1 cellular context compared by ENCODE assay signal in the genomic region with DNA sequence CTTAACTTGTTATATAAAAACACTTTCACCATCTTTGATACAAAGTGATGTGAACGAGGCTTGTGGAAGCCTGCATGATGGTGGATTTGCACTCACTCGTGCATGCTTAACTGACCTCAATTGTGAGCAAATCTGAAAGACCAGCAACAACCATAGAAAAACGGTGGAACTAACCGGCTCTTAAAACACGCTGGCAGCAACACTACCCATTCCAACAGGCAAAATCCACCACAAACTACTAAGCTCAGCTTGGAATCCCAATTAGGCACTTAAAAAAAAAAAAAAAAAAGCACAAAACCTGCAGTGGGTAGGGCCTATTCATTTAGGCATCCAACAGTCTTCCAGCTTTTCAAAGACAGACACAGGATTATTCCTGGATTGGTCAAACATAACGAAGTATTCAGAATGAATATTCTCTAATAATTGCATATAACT.
TF ChIP-seq lines count a peak whose summit lies in the region.

No MANE protein-coding gene starts in this region.

TF ChIP-seq in HCT116, 20 proteins besides CTCF, POLR2A, EP300 and RAD21 (continued from another document):
- no peak for TF ChIP-seq ZBTB33 (IDR thresholded peaks at IDR 0.05; ENCODE audit: extremely low read depth, insufficient replicate concordance, low read length)
- TF ChIP-seq EZH2 (IDR thresholded peaks at IDR 0.05), result no peak
- no peak for TF ChIP-seq POLR2AphosphoS5 (IDR thresholded peaks at IDR 0.05; ENCODE audit: low read depth, low read length)
- TF ChIP-seq SIN3A (IDR thresholded peaks at IDR 0.05; ENCODE audit: low read depth), result no peak
- TF ChIP-seq EZH2phosphoT487 (IDR thresholded peaks at IDR 0.05; ENCODE audit: borderline replicate concordance), result no peak
- TF ChIP-seq ELF1 (IDR thresholded peaks at IDR 0.05; ENCODE audit: borderline replicate concordance, low read depth), result no peak
TF ChIP-seq in HCT116: peak in this region for 0.
